Comparison of ENCODE assay signal across 1 cellular context in genomic region chr19:35727053-35727955, GRCh38.
TF ChIP-seq lines count a peak whose summit lies in the region.

No MANE protein-coding gene starts in this region.

TF ChIP-seq in K562, 482 proteins besides CTCF, POLR2A, EP300 and RAD21:
- peak; percentile 41 for TF ChIP-seq RBFOX2 (IDR thresholded peaks at IDR 0.05; ENCODE audit: low read depth, low read length)
- no peak for TF ChIP-seq ZNF274 (IDR thresholded peaks at IDR 0.05; ENCODE audit: borderline replicate concordance, low read depth, low read length)
- no peak for TF ChIP-seq ZNF75A (CRISPR knock-in tag; IDR thresholded peaks at IDR 0.05)
- TF ChIP-seq POLR2G (IDR thresholded peaks at IDR 0.05; ENCODE audit: low read depth, low read length), result 0 out of 2 replicates have a peak, but pooled peaks have one; percentile 12
